Comparison of ENCODE assay signal across 8 cellular contexts in the genomic region with DNA sequence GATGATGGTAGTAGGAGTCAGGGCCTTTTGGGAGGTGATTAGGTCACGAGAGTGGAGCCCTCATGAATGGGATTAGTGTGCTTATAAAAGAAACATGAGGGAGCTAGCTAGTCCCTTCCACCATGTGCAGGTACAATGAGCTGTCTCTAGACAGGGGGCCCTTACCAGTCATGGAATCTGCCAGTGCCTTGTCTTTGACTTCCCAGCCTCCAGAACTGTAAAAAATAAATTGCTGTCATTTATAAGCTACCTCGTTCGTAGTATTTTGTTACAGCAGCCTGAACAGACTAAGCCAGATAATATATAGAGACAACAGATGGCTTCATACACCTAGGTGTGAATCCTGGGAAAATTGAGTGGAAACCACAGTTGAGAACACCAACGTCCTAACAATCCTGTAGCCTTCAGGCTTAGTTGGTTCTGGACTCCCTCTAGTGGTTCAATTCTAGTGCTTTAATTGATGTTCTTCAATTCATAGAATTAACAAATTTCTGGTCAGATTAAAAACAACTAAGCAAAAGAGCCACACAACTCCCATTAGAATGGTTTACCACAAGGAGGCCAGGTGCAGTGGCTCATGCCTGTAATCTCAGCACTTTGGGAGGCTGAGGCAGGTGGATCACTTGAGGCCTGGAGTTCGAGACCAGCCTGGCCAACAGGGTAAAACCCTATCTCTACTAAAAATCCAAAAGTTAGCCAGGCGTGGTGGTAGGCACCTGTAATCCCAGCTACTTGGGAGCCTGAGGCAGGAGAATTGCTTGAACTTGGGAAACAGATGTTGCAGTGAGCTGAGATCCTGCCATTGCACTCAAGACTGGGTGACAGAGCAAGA. TPM values are rescaled to one million over a fixed set of nuclear protein-coding genes. Genes with fewer than 3 reads are reported as not detected.
DNase-seq lines count a peak whose midpoint lies in the region; ATAC-seq and TF ChIP-seq lines count a peak whose summit lies in the region.

No MANE protein-coding gene starts in this region.

- peak overlapping the region in 3 of 8 donors; percentile 34 to 99 (median 40) for H3K4me3 Mint-ChIP-seq in naive B cell
- no peak overlapping the region for H3K4me3 Mint-ChIP-seq in activated naive CD4-positive, alpha-beta T cell treated with anti-CD3 and anti-CD28 coated beads for 36 hours

- DNase-seq in BJ (ENCODE audit: low read depth) (no peak), GM23248 (peak; percentile 80), NCI-H82 (lab: John Stamatoyannopoulos, UW) (peak; percentile 88), choroid plexus epithelial cell (ENCODE audit: low read depth) (peak; percentile 79), naive B cell (peak; percentile 51)
- no peak for DNase-seq in activated naive CD4-positive, alpha-beta T cell treated with anti-CD3 and anti-CD28 coated beads for 36 hours
- DNase-seq in activated effector memory CD4-positive, alpha-beta T cell treated with Interleukin-2 at 50 U/mL for 16 hours, result no peak

- H3K36me3 ChIP-seq in BJ (ENCODE audit: control insufficient read depth, insufficient read depth, low read length) (no peaks in the 10 kb centered on the region), GM23248 (ENCODE audit: low read depth) (no peaks in the 10 kb centered on the region)

- no peak overlapping the region for H3K27ac ChIP-seq in GM23248

- H3K4me1 Mint-ChIP-seq in naive B cell, result peaks cover 13 to 26% (median 18%) of the 10 kb centered on the region in 3 donors
- peaks cover 8% of the 10 kb centered on the region for H3K4me1 Mint-ChIP-seq in activated naive CD4-positive, alpha-beta T cell treated with anti-CD3 and anti-CD28 coated beads for 36 hours (ENCODE audit: low read depth)

- no peak for ATAC-seq in naive B cell (ENCODE audit: low read depth in 2 of 2)
- no peak for ATAC-seq in HG03520 (IDR thresholded peaks at IDR 0.05; ENCODE audit: unreplicated experiment)

- H3K9me3 Mint-ChIP-seq in naive B cell, result no peaks in the 10 kb centered on the region
- no peaks in the 10 kb centered on the region for H3K9me3 Mint-ChIP-seq in activated naive CD4-positive, alpha-beta T cell treated with anti-CD3 and anti-CD28 coated beads for 36 hours

- intact Hi-C loops in activated naive CD4-positive, alpha-beta T cell treated with anti-CD3 and anti-CD28 coated beads for 36 hours (cut with micrococcal nuclease), result loop anchor here (1.0 to 10.0 kb wide), 5 partner anchors 92 to 1575 kb away; a partner anchor contains a TSS

- peaks cover 19% of the 10 kb centered on the region for H3K79me2 ChIP-seq in GM23248 (ENCODE audit: insufficient read depth)

- H3K27me3 Mint-ChIP-seq in naive B cell, result peaks cover 4 to 18% (median 12%) of the 10 kb centered on the region in 3 donors
- no peaks in the 10 kb centered on the region for H3K27me3 Mint-ChIP-seq in activated naive CD4-positive, alpha-beta T cell treated with anti-CD3 and anti-CD28 coated beads for 36 hours (ENCODE audit: low read depth)

- POLR2A ChIA-PET in BJ (lab: Charles Lee), result no interaction called here

- H3K9me3 ChIP-seq in GM23248 (ENCODE audit: low read depth), result no peaks in the 10 kb centered on the region

- TF ChIP-seq CTCF in BJ (IDR thresholded peaks at IDR 0.05; ENCODE audit: insufficient read depth, low read depth, low read length) (peak; percentile 71), choroid plexus epithelial cell (conservative IDR thresholded peaks at IDR 0.05; ENCODE audit: low read depth, low read length) (peak; percentile 74)

- H3K36me3 Mint-ChIP-seq in naive B cell, result peaks cover 0 to 4% of the 10 kb centered on the region in 2 donors
- H3K36me3 Mint-ChIP-seq in activated naive CD4-positive, alpha-beta T cell treated with anti-CD3 and anti-CD28 coated beads for 36 hours (ENCODE audit: low read depth), result peaks cover 3% of the 10 kb centered on the region

- H3K27ac Mint-ChIP-seq in naive B cell, result peak overlapping the region in 4 of 6 donors; percentile 30 to 68 (median 52)
- H3K27ac Mint-ChIP-seq in activated naive CD4-positive, alpha-beta T cell treated with anti-CD3 and anti-CD28 coated beads for 36 hours, result no peak overlapping the region

- in situ Hi-C loops in GM23248 (cut with MboI), result loop anchor here (10.0 kb wide), 1 partner anchor 235 kb away; no protein-coding TSS in a partner anchor

- no peak overlapping the region for H3K9ac ChIP-seq in GM23248

- H3K4me1 ChIP-seq in GM23248 (ENCODE audit: insufficient read depth), result peaks cover 9% of the 10 kb centered on the region

- H3K9me2 ChIP-seq in GM23248 (ENCODE audit: insufficient read depth), result no peaks in the 10 kb centered on the region

- no peak overlapping the region for H3K4me2 ChIP-seq in GM23248 (ENCODE audit: unreplicated experiment)

- no peak overlapping the region for H2AFZ ChIP-seq in GM23248

- CTCF ChIA-PET in BJ (lab: Yijun Ruan, JAX), result interaction anchor here (0.7 to 5.6 kb wide), 15 partner anchors 10 to 269 kb away, joined by 3 to 70 read pairs (median 4); no protein-coding TSS in a partner anchor
- CTCF ChIA-PET in activated naive CD4-positive, alpha-beta T cell treated with anti-CD3 and anti-CD28 coated beads for 36 hours (lab: Charles Lee), result interaction anchor here (0.6 to 4.9 kb wide), 20 partner anchors 8 to 282 kb away, joined by 3 to 41 read pairs (median 4); no protein-coding TSS in a partner anchor

- H3F3A ChIP-seq in GM23248 (ENCODE audit: insufficient read depth), result no peaks in the 10 kb centered on the region

- H3K4me3 ChIP-seq in BJ (ENCODE audit: low read depth, low read length) (no peak overlapping the region), GM23248 (no peak overlapping the region), choroid plexus epithelial cell (ENCODE audit: low read depth, low read length) (no peak overlapping the region)

- peaks cover 8% of the 10 kb centered on the region for H3K27me3 ChIP-seq in BJ (ENCODE audit: control insufficient read depth, insufficient read depth, low read length)
- no peaks in the 10 kb centered on the region for H3K27me3 ChIP-seq in GM23248 (replicated peaks; ENCODE audit: insufficient read depth)

- 43% methylated on average over 6 of the region's 6 CpGs for WGBS in GM23248 (ENCODE audit: low coverage in 1 of 2, low lambda C conversion rate in 2 of 2, missing lambda C conversion rate in 2 of 2), 2 experiments

- no peaks in the 10 kb centered on the region for H4K20me1 ChIP-seq in GM23248 (ENCODE audit: insufficient read depth)

RNA-seq across cellular contexts. Expression of a gene that starts 21.3 kb away (rescaled TPM):
- polyA plus RNA-seq in BJ (2011; rRNA removed) (0.10 and 0.17 TPM in 2 replicates), GM23248 (2016; fragmentation: Nextera tagmentation; extraction: Ambion mirVana) (0.14 TPM in 1 of 2 replicates, not detected in the other), naive B cell (ENCODE audit: low read depth in 6 of 6) (10 to 100 TPM in 3 of 6 donors, 1 to 10 TPM in 3; 1.9 to 26.7 (median 12.0) TPM)
- 0.43 TPM in 1 of 2 replicates, not detected in the other for polyA minus RNA-seq in BJ (2011; rRNA and poly(A)+ RNA removed)
- total RNA-seq in GM23248 (2014; rRNA removed; shearing (Covaris generic)), result 0.89 TPM in 1 of 2 replicates, not detected in the other
- 1 to 10 TPM in 1 of 2 experiments, under 1 TPM in 1; 0.91 to 1.2 TPM for total RNA-seq in activated naive CD4-positive, alpha-beta T cell treated with anti-CD3 and anti-CD28 coated beads for 36 hours

Comparison
In these comparisons a context has a peak if more than half of its experiments do, and no peak if none do; other contexts are left out.
1. DNase-seq: peak in GM23248 (single experiment), NCI-H82 (single experiment), choroid plexus epithelial cell (single experiment) and naive B cell (single experiment); none in BJ (single experiment), activated naive CD4-positive, alpha-beta T cell treated with anti-CD3 and anti-CD28 coated beads for 36 hours (single experiment) and activated effector memory CD4-positive, alpha-beta T cell treated with Interleukin-2 at 50 U/mL for 16 hours (single experiment).